8 cellular contexts compared by ENCODE assay signal in genomic region chr6:53795254-53795701, GRCh38. TPM values are rescaled to one million over a fixed set of nuclear protein-coding genes. Genes with fewer than 3 reads are reported as not detected.
DNase-seq lines count a peak whose midpoint lies in the region; ATAC-seq and TF ChIP-seq lines count a peak whose summit lies in the region.

No MANE protein-coding gene starts in this region.

- H3K4me3 Mint-ChIP-seq in activated T-cell treated with anti-CD3 and anti-CD28 coated beads, Interleukin-2, amount 50 U/mL, for 24 hours, result peak overlapping the region; percentile 91
- peak overlapping the region; percentile 99 for H3K4me3 Mint-ChIP-seq in activated B cell treated with CpG ODN at 0.5 μM for 24 hours

- H3K9me3 Mint-ChIP-seq in activated T-cell treated with anti-CD3 and anti-CD28 coated beads, Interleukin-2, amount 50 U/mL, for 24 hours, result no peaks in the 10 kb centered on the region
- no peaks in the 10 kb centered on the region for H3K9me3 Mint-ChIP-seq in activated B cell treated with CpG ODN at 0.5 μM for 24 hours

- DNase-seq in activated T-cell treated with anti-CD3 and anti-CD28 coated beads, Interleukin-2, amount 50 U/mL, for 24 hours, result no peak
- DNase-seq in activated T-cell treated with anti-CD3 and anti-CD28 coated beads, Interleukin-2, amount 50 U/mL, for 1 hour, result no peak
- DNase-seq in activated B cell treated with CpG ODN at 0.5 μM for 24 hours (no peak), left ventricle myocardium inferior (no peak), sciatic nerve (ENCODE audit: low spot score) (no peak), NOMO-1 treated with dmso at 0.1 percent for 144 hours (lab: John Stamatoyannopoulos, UW; ENCODE audit: unreplicated experiment) (no peak)
- DNase-seq in activated effector memory CD4-positive, alpha-beta T cell treated with anti-CD3 and anti-CD28 coated beads, Interleukin-2, amount 50 U/mL, for 16 hours, result no peak

- peaks cover 37% of the 10 kb centered on the region for H3K4me1 ChIP-seq in left ventricle myocardium inferior

- peaks cover 32% of the 10 kb centered on the region for H3K4me1 Mint-ChIP-seq in activated T-cell treated with anti-CD3 and anti-CD28 coated beads, Interleukin-2, amount 50 U/mL, for 24 hours (ENCODE audit: low read depth)
- H3K4me1 Mint-ChIP-seq in activated B cell treated with CpG ODN at 0.5 μM for 24 hours, result peaks cover 27% of the 10 kb centered on the region

- no peaks in the 10 kb centered on the region for H3K36me3 ChIP-seq in left ventricle myocardium inferior

- POLR2A ChIA-PET in activated B cell treated with CpG ODN at 0.5 μM for 24 hours (lab: Charles Lee), result interaction anchor here (0.6 to 1.8 kb wide), 8 partner anchors 18 to 800 kb away, joined by 3 to 8 read pairs (median 4); partner anchors contain the start of genes FBXO9, GCLC and GSTA4

- no peak for TF ChIP-seq CTCF in activated B cell treated with CpG ODN at 0.5 μM for 24 hours (IDR thresholded peaks at IDR 0.05)
- TF ChIP-seq CTCF in left ventricle myocardium inferior (IDR thresholded peaks at IDR 0.05; ENCODE audit: borderline replicate concordance), result no peak

- peaks cover 44% of the 10 kb centered on the region for H3K27me3 Mint-ChIP-seq in activated T-cell treated with anti-CD3 and anti-CD28 coated beads, Interleukin-2, amount 50 U/mL, for 24 hours
- H3K27me3 Mint-ChIP-seq in activated B cell treated with CpG ODN at 0.5 μM for 24 hours, result peaks cover 2% of the 10 kb centered on the region

- CTCF ChIA-PET in activated B cell treated with CpG ODN at 0.5 μM for 24 hours (lab: Charles Lee), result interaction anchor here (1.5 to 1.6 kb wide), 2 partner anchors 13 to 67 kb away, joined by 6 read pairs; no protein-coding TSS in a partner anchor

- peak; percentile 2 for ATAC-seq in HG03558 (IDR thresholded peaks at IDR 0.05; ENCODE audit: extremely low read depth, unreplicated experiment)
- ATAC-seq in activated B cell treated with CpG ODN at 0.5 μM for 24 hours (ENCODE audit: low read depth), result no peak
- ATAC-seq in sciatic nerve, result peak; percentile 7

- H3K9me3 ChIP-seq in left ventricle myocardium inferior (replicated peaks), result no peaks in the 10 kb centered on the region

- H3K36me3 Mint-ChIP-seq in activated T-cell treated with anti-CD3 and anti-CD28 coated beads, Interleukin-2, amount 50 U/mL, for 24 hours (ENCODE audit: low read depth), result peaks cover 6% of the 10 kb centered on the region
- peaks cover 12% of the 10 kb centered on the region for H3K36me3 Mint-ChIP-seq in activated B cell treated with CpG ODN at 0.5 μM for 24 hours (ENCODE audit: low read depth)

- H3K4me3 ChIP-seq in left ventricle myocardium inferior, result peak overlapping the region; percentile 88

- H3K27ac ChIP-seq in left ventricle myocardium inferior (replicated peaks), result peak overlapping the region; percentile 83

- intact Hi-C loops in activated B cell treated with CpG ODN at 0.5 μM for 24 hours (cut with micrococcal nuclease) (loop anchor here (2.0 to 10.0 kb wide), 3 partner anchors 1130 to 1510 kb away; partner anchors contain the start of genes MCM3 and TRAM2), left ventricle myocardium inferior (cut with micrococcal nuclease) (loop anchor here (10.0 kb wide), 2 partner anchors 130 to 160 kb away; no protein-coding TSS in a partner anchor), sciatic nerve (cut with DNase I) (loop anchor here (10.0 kb wide), 2 partner anchors 60 to 160 kb away; no protein-coding TSS in a partner anchor)

- H3K27ac Mint-ChIP-seq in activated T-cell treated with anti-CD3 and anti-CD28 coated beads, Interleukin-2, amount 50 U/mL, for 24 hours, result peak overlapping the region; percentile 57
- H3K27ac Mint-ChIP-seq in activated B cell treated with CpG ODN at 0.5 μM for 24 hours, result peak overlapping the region; percentile 79

- H3K27me3 ChIP-seq in left ventricle myocardium inferior (ENCODE audit: low read depth), result no peaks in the 10 kb centered on the region

RNA-seq across cellular contexts. Expression of gene LRRC1, which starts 0.5 kb away (rescaled TPM):
- 3.0 and 4.7 TPM in 2 replicates for total RNA-seq in activated B cell treated with CpG ODN at 0.5 μM for 24 hours
- total RNA-seq in left ventricle myocardium inferior, result 2.7 TPM
- 19.5 TPM for total RNA-seq in sciatic nerve
